Comparison of ENCODE assay signal across 1 cellular context in the genomic region with DNA sequence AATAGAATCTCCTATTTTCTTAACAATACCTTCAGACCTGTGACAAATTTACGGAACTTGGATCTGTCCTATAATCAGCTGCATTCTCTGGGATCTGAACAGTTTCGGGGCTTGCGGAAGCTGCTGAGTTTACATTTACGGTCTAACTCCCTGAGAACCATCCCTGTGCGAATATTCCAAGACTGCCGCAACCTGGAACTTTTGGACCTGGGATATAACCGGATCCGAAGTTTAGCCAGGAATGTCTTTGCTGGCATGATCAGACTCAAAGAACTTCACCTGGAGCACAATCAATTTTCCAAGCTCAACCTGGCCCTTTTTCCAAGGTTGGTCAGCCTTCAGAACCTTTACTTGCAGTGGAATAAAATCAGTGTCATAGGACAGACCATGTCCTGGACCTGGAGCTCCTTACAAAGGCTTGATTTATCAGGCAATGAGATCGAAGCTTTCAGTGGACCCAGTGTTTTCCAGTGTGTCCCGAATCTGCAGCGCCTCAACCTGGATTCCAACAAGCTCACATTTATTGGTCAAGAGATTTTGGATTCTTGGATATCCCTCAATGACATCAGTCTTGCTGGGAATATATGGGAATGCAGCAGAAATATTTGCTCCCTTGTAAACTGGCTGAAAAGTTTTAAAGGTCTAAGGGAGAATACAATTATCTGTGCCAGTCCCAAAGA.
TF ChIP-seq lines count a peak whose summit lies in the region.

No MANE protein-coding gene starts in this region.

TF ChIP-seq in H1, 55 proteins besides CTCF, POLR2A, EP300 and RAD21:
- TF ChIP-seq CHD1 (IDR thresholded peaks at IDR 0.05; ENCODE audit: low read depth, low read length) = no peak
- TF ChIP-seq SP2 (IDR thresholded peaks at IDR 0.05; ENCODE audit: low read length) = no peak
- TF ChIP-seq ZNF274 (IDR thresholded peaks at IDR 0.05; ENCODE audit: borderline replicate concordance, extremely low read depth, low read length) = no peak
- TF ChIP-seq KDM1A (IDR thresholded peaks at IDR 0.05; ENCODE audit: borderline replicate concordance, low read length) = no peak
- no peak for TF ChIP-seq NRF1 (IDR thresholded peaks at IDR 0.05; ENCODE audit: low read depth, low read length)
- no peak for TF ChIP-seq CHD2 (IDR thresholded peaks at IDR 0.05; ENCODE audit: low read length)
- no peak for TF ChIP-seq POLR2AphosphoS5 (IDR thresholded peaks at IDR 0.05; ENCODE audit: low read depth, low read length)
- TF ChIP-seq SUZ12 (IDR thresholded peaks at IDR 0.05; ENCODE audit: low read length) = no peak
- no peak for TF ChIP-seq JUN (IDR thresholded peaks at IDR 0.05; ENCODE audit: low read depth, low read length)
- TF ChIP-seq CBX8 (IDR thresholded peaks at IDR 0.05; ENCODE audit: borderline replicate concordance, low read depth, low read length) = no peak
- TF ChIP-seq, protein P1, sequence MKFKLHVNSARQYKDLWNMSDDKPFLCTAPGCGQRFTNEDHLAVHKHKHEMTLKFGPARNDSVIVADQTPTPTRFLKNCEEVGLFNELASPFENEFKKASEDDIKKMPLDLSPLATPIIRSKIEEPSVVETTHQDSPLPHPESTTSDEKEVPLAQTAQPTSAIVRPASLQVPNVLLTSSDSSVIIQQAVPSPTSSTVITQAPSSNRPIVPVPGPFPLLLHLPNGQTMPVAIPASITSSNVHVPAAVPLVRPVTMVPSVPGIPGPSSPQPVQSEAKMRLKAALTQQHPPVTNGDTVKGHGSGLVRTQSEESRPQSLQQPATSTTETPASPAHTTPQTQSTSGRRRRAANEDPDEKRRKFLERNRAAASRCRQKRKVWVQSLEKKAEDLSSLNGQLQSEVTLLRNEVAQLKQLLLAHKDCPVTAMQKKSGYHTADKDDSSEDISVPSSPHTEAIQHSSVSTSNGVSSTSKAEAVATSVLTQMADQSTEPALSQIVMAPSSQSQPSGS (IDR thresholded peaks at IDR 0.05; ENCODE audit: low read length) = no peak
- no peak for TF ChIP-seq HDAC6 (IDR thresholded peaks at IDR 0.05; ENCODE audit: low read depth, low read length)
- TF ChIP-seq SIRT6 (IDR thresholded peaks at IDR 0.05; ENCODE audit: low read length) = no peak
- no peak for TF ChIP-seq ASH2L (IDR thresholded peaks at IDR 0.05; ENCODE audit: low read length)
- TF ChIP-seq MAFK (IDR thresholded peaks at IDR 0.05; ENCODE audit: low read depth, low read length) = no peak
- TF ChIP-seq TAF1 (IDR thresholded peaks at IDR 0.05; ENCODE audit: low read depth, low read length) = no peak
- TF ChIP-seq FOSL1 (IDR thresholded peaks at IDR 0.05; ENCODE audit: insufficient read depth, low read depth, low read length) = no peak
- no peak for TF ChIP-seq GABPA (IDR thresholded peaks at IDR 0.05; ENCODE audit: borderline replicate concordance, insufficient read depth, low read length)
- TF ChIP-seq EZH2 (IDR thresholded peaks at IDR 0.05; ENCODE audit: low read depth, low read length, severe bottlenecking) = no peak
- TF ChIP-seq KDM4A (IDR thresholded peaks at IDR 0.05; ENCODE audit: low read depth, low read length, severe bottlenecking) = no peak
